ENCODE assay signal across 22 cellular contexts in genomic region chr1:168789501-168789900, GRCh38.
DNase-seq lines count a peak whose midpoint lies in the region; ATAC-seq, FAIRE-seq and TF ChIP-seq lines count a peak whose summit lies in the region.
"Had no signal": no experiment of that assay in that cellular context is flagged by ENCODE, and none has a peak within 500 bp of the region (broad histone marks: within the 10 kb centered on the region; RNA-seq: fewer than 3 reads in every experiment).

No MANE protein-coding gene starts in this region.

- in situ Hi-C loops in HepG2 (cut with HindIII; ENCODE audit: extremely low pct_ligation_motif_present, low pct_unique_long_range_greater_than_20kb) = no loop called here

- TF ChIP-seq RAD21 in HepG2 (CRISPR knock-in tag; IDR thresholded peaks at IDR 0.05) = no peak

- BruUV-seq in HepG2 (replicated peaks; lab: Mats Ljungman, UMichigan) = no TSS peak

- POLR2A ChIA-PET in HepG2 (lab: Yijun Ruan, JAX) = no interaction called here

- intact Hi-C loops in HepG2 (cut with micrococcal nuclease; ENCODE audit: unreplicated experiment) = no loop called here

- no peak overlapping the region for H2AFZ ChIP-seq in HepG2 (ENCODE audit: low read length)

- 0 out of 2 replicates have a peak, but pooled peaks have one; percentile 23 for TF ChIP-seq CTCF in BE2C (IDR thresholded peaks at IDR 0.05; ENCODE audit: low read depth, low read length)
- peak; percentile 3 for TF ChIP-seq CTCF in HFF-Myc (IDR thresholded peaks at IDR 0.05; ENCODE audit: low read depth, low read length, missing control alignments)
- TF ChIP-seq CTCF in epithelial cell of proximal tubule (conservative IDR thresholded peaks at IDR 0.05; ENCODE audit: low read depth, low read length) = peak; percentile 42
- 0 out of 2 replicates have a peak, but pooled peaks have one; percentile 10 for TF ChIP-seq CTCF in HepG2 (CRISPR knock-in tag; IDR thresholded peaks at IDR 0.05)

- H3K4me1 ChIP-seq in BE2C = peaks cover 9% of the 10 kb centered on the region; the same call in 1 of the 2 replicates
- H3K4me1 ChIP-seq in HepG2 (ENCODE audit: insufficient read depth, low read length) = peaks cover 22% of the 10 kb centered on the region
- H3K4me1 ChIP-seq: SJSA1 had no signal

- CTCF ChIA-PET in HepG2 (lab: Yijun Ruan, JAX; ENCODE audit: low intra/inter-chr PET ratio, low total read pairs) = interaction anchor here (0.7 to 1.2 kb wide), 2 partner anchors 152 to 186 kb away, joined by 3 to 5 read pairs; no protein-coding TSS in a partner anchor

- no peaks in the 10 kb centered on the region for H3K27me3 ChIP-seq in BE2C
- no peaks in the 10 kb centered on the region; a peak in 1 of 5 replicates for H3K27me3 ChIP-seq in HepG2 (ENCODE audit: control insufficient read depth in 1 of 2, insufficient read depth in 2 of 2, low read length in 2 of 2)
- H3K27me3 ChIP-seq: BLaER1, SJSA1 had no signal

- no peak overlapping the region for H3K27ac ChIP-seq in HepG2 (ENCODE audit: extremely low read length, insufficient read depth, low read length)
- H3K27ac ChIP-seq: BLaER1, HL-60, SJSA1 had no signal

- TF ChIP-seq EP300 in HepG2 (IDR thresholded peaks at IDR 0.05; ENCODE audit: low read depth in 2 of 2, low read length in 2 of 2) = no peak
- TF ChIP-seq EP300 in HepG2 (CRISPR knock-in tag; IDR thresholded peaks at IDR 0.05; ENCODE audit: borderline replicate concordance) = no peak

- no peak for ATAC-seq in HepG2
- ATAC-seq in GM21367 (IDR thresholded peaks at IDR 0.05; ENCODE audit: unreplicated experiment) = no peak
- ATAC-seq: Right ventricle myocardium inferior had no signal

- no peaks in the 10 kb centered on the region for H3K36me3 ChIP-seq in BE2C
- no peaks in the 10 kb centered on the region for H3K36me3 ChIP-seq in HepG2 (replicated peaks in 1 of 2; ENCODE audit: control insufficient read depth in 1 of 2, insufficient read depth in 2 of 2, low read length in 2 of 2)
- H3K36me3 ChIP-seq: BLaER1, SJSA1 had no signal

- no peak overlapping the region for H3K4me3 ChIP-seq in BE2C (ENCODE audit: low read depth, low read length)
- no peak overlapping the region for H3K4me3 ChIP-seq in HFF-Myc (replicated peaks; ENCODE audit: low read depth, low read length)
- H3K4me3 ChIP-seq in epithelial cell of proximal tubule (ENCODE audit: low read depth, low read length) = no peak overlapping the region
- H3K4me3 ChIP-seq in HepG2 (replicated peaks in 1 of 3; ENCODE audit: insufficient read depth in 1 of 3, low read depth in 2 of 3, low read length in 3 of 3) = no peak overlapping the region
- H3K4me3 ChIP-seq: BLaER1, SJSA1 had no signal

- no peaks in the 10 kb centered on the region for H4K20me1 ChIP-seq in HepG2 (ENCODE audit: insufficient read depth, low read length)
- H4K20me1 ChIP-seq: BLaER1 had no signal

- H3K9ac ChIP-seq in HepG2 (ENCODE audit: insufficient read depth, low read depth, low read length) = no peak overlapping the region
- H3K9ac ChIP-seq: BLaER1 had no signal

- WGBS in HepG2 (ENCODE audit: low lambda C conversion rate) = 61% methylated on average over 2 of the region's 2 CpGs

- no peak for FAIRE-seq in HepG2 (lab: Jason Lieb, UNC)
- FAIRE-seq: G401.6, GM19239, RCC 7860 had no signal

- no peak overlapping the region for H3K4me2 ChIP-seq in HepG2 (ENCODE audit: low read depth, low read length)
- H3K4me2 ChIP-seq: BLaER1 had no signal

- no peak for TF ChIP-seq POLR2A in HepG2 (IDR thresholded peaks at IDR 0.05; ENCODE audit: insufficient read depth in 1 of 2, low read depth in 2 of 2, low read length in 2 of 2)

- H3K9me3 ChIP-seq in BE2C (no peaks in the 10 kb centered on the region), HepG2 (ENCODE audit: low read length) (no peaks in the 10 kb centered on the region)
- H3K9me3 ChIP-seq: BLaER1, SJSA1 had no signal

- no peaks in the 10 kb centered on the region for H3K79me2 ChIP-seq in HepG2 (ENCODE audit: insufficient read depth, low read length)

- DNase-seq in BE2C (no peak), HFF-Myc (ENCODE audit: extremely low read depth, low read depth) (no peak), epithelial cell of proximal tubule (ENCODE audit: low read depth) (no peak), HepG2 (ENCODE audit: low spot score) (no peak), SW 1271 (lab: John Stamatoyannopoulos, UW) (no peak), NCI-H1105 (lab: John Stamatoyannopoulos, UW) (no peak)
- DNase-seq: Caco-2; CD4-positive, alpha-beta memory T cell; DMS153; KG1; NCI-H1105 treated with DMSO at 0.1 percent for 48 hours; NCI-H2081; NCI-H2171 treated with DMSO at 0.1 percent for 48 hours; NCI-H526 had no signal

TF ChIP-seq in HepG2, 621 proteins besides CTCF, POLR2A, EP300 and RAD21:
- TF ChIP-seq STAG1 (CRISPR knock-in tag; IDR thresholded peaks at IDR 0.05) (peak; percentile 50), NFAT5 (CRISPR knock-in tag; IDR thresholded peaks at IDR 0.05) (no peak)
